ENCODE assay signal across 16 cellular contexts in the genomic region with DNA sequence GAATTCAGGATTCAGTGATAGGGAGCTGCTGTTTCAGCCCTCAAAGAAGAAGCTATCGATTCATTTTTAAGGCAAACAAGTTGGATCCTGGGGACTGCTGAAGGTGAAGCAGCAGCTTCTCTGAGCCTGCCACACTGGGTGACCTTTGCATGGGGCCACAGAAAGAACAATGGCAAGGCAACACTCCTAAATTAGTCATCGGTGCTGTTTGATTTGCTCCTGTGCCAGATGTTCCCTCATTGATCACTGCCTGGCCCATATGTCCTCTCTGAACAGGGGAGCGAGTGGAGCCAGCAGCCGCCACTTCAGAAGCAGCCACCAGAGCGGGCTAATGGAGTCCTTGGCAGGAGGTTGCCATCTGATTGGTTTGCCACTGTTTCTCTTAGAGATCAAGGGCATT.
A peak's percentile ranks its signal among the peaks of the same experiment; 100 is the strongest.
DNase-seq lines count a peak whose midpoint lies in the region; ATAC-seq and TF ChIP-seq lines count a peak whose summit lies in the region.
"Had no signal": no experiment of that assay in that cellular context is flagged by ENCODE, and none has a peak within 500 bp of the region (broad histone marks: within the 10 kb centered on the region; RNA-seq: fewer than 3 reads in every experiment).

No MANE protein-coding gene starts in this region.

- H3K27ac ChIP-seq in mammary epithelial cell (ENCODE audit: insufficient read depth, low read depth, low read length): peak overlapping the region; percentile 99
- H3K27ac ChIP-seq in suprapubic skin: peak overlapping the region; percentile 75
- H3K27ac ChIP-seq in smooth muscle cell (ENCODE audit: low read depth): no peak overlapping the region

- H4K20me1 ChIP-seq in mammary epithelial cell (ENCODE audit: insufficient read depth, low read length): no peaks in the 10 kb centered on the region
- H4K20me1 ChIP-seq in smooth muscle cell (ENCODE audit: low read depth): no peaks in the 10 kb centered on the region

- H3K4me1 ChIP-seq in mammary epithelial cell (ENCODE audit: insufficient read depth, low read length) (peaks cover 68% of the 10 kb centered on the region), suprapubic skin (peaks cover 56% of the 10 kb centered on the region), smooth muscle cell (ENCODE audit: low read depth) (no peaks in the 10 kb centered on the region)
- H3K4me1 ChIP-seq: HAP-1 had no signal

- no peaks in the 10 kb centered on the region for H3K9me3 ChIP-seq in mammary epithelial cell (replicated peaks; ENCODE audit: insufficient read depth, low read length)
- H3K9me3 ChIP-seq in suprapubic skin: no peaks in the 10 kb centered on the region
- H3K9me3 ChIP-seq in smooth muscle cell (replicated peaks; ENCODE audit: low read depth): no peaks in the 10 kb centered on the region
- H3K9me3 ChIP-seq: HAP-1 had no signal

- TF ChIP-seq POLR2A in suprapubic skin (IDR thresholded peaks at IDR 0.05): no peak

- TF ChIP-seq CTCF in mammary epithelial cell (conservative IDR thresholded peaks at IDR 0.05 in 1 of 2, IDR thresholded peaks at IDR 0.05 in 1 of 2; ENCODE audit: extremely low read depth in 1 of 2, insufficient read depth in 1 of 2, low read depth in 1 of 2, low read length in 2 of 2): no peak
- no peak for TF ChIP-seq CTCF in suprapubic skin (IDR thresholded peaks at IDR 0.05)
- no peak for TF ChIP-seq CTCF in smooth muscle cell (IDR thresholded peaks at IDR 0.05; ENCODE audit: borderline replicate concordance, insufficient read depth, poor library complexity, severe bottlenecking)

- no peaks in the 10 kb centered on the region for H3K27me3 ChIP-seq in mammary epithelial cell (ENCODE audit: insufficient read depth, low read length)
- no peaks in the 10 kb centered on the region for H3K27me3 ChIP-seq in suprapubic skin
- H3K27me3 ChIP-seq in smooth muscle cell (ENCODE audit: low read depth): no peaks in the 10 kb centered on the region

- H3K79me2 ChIP-seq in mammary epithelial cell (ENCODE audit: insufficient read depth, low read length) (no peaks in the 10 kb centered on the region), smooth muscle cell (ENCODE audit: low read depth) (no peaks in the 10 kb centered on the region)

- H2AFZ ChIP-seq in mammary epithelial cell (ENCODE audit: low read depth, low read length) (no peak overlapping the region), smooth muscle cell (ENCODE audit: low read depth) (no peak overlapping the region)

- CTCF ChIA-PET in mammary epithelial cell (lab: Charles Lee; ENCODE audit: low non-redundant PET): interaction anchor here (0.8 kb wide), 1 partner anchor 200 kb away, joined by 20 read pairs; no protein-coding TSS in a partner anchor

- H3K4me3 ChIP-seq in mammary epithelial cell (replicated peaks in 1 of 3; ENCODE audit: insufficient read depth in 1 of 3, low read depth in 2 of 3, low read length in 3 of 3) (no peak overlapping the region), suprapubic skin (no peak overlapping the region), smooth muscle cell (no peak overlapping the region)
- H3K4me3 ChIP-seq: HAP-1 had no signal

- H3K4me2 ChIP-seq in mammary epithelial cell (ENCODE audit: insufficient read depth, low read depth, low read length): peak overlapping the region; percentile 18
- H3K4me2 ChIP-seq in smooth muscle cell: no peak overlapping the region

- no peaks in the 10 kb centered on the region for H3F3A ChIP-seq in smooth muscle cell (ENCODE audit: low read depth)

- intact Hi-C loops in mammary epithelial cell (cut with micrococcal nuclease): loop anchor here (5.0 kb wide), 1 partner anchor 115 kb away; no protein-coding TSS in a partner anchor

- no peak for ATAC-seq in GM18517 (IDR thresholded peaks at IDR 0.05; ENCODE audit: unreplicated experiment)

- H3K36me3 ChIP-seq in mammary epithelial cell (ENCODE audit: insufficient read depth, low read length) (no peaks in the 10 kb centered on the region), suprapubic skin (no peaks in the 10 kb centered on the region), smooth muscle cell (ENCODE audit: low read depth) (no peaks in the 10 kb centered on the region)
- H3K36me3 ChIP-seq: HAP-1 had no signal

- DNase-seq in NCI-H146 (lab: John Stamatoyannopoulos, UW): peak; percentile 47
- DNase-seq in NCI-H146 treated with DMSO at 0.1 percent for 48 hours (lab: John Stamatoyannopoulos, UW; ENCODE audit: unreplicated experiment): no peak
- DNase-seq in NCI-H2171 treated with DMSO at 0.1 percent for 48 hours (lab: John Stamatoyannopoulos, UW): peak; percentile 97
- DNase-seq in mammary epithelial cell: peak; percentile 52
- DNase-seq in suprapubic skin (ENCODE audit: low spot score in 2 of 2): no peak
- no peak for DNase-seq in medulla oblongata (ENCODE audit: extremely low spot score)
- no peak for DNase-seq in smooth muscle cell (lab: John Stamatoyannopoulos, UW; ENCODE audit: unreplicated experiment)
- DNase-seq: activated CD4-positive, alpha-beta T cell treated with anti-CD3 and anti-CD28 coated beads, Interleukin-2, amount 50 U/mL, for 48 hours; aorta; dermis blood vessel endothelial cell; mesendoderm; NCI-H774; Right ventricle myocardium superior; stimulated activated naive CD4-positive, alpha-beta T cell treated with Interleukin-2 at 50 U/mL for 16 hours had no signal

- 73% methylated on average over 5 of the region's 5 CpGs for WGBS in mammary epithelial cell (ENCODE audit: low coverage, missing lambda C conversion rate)
- WGBS in suprapubic skin: 72% methylated on average over 5 of the region's 5 CpGs
- WGBS in smooth muscle cell (ENCODE audit: low lambda C conversion rate): 94% methylated on average over 5 of the region's 5 CpGs

- H3K9ac ChIP-seq in mammary epithelial cell (ENCODE audit: insufficient read depth, low read length): peak overlapping the region; percentile 43
- H3K9ac ChIP-seq in smooth muscle cell (ENCODE audit: low read depth): no peak overlapping the region

- dilution Hi-C loops in mammary epithelial cell (cut with HindIII; ENCODE audit: low sequenced_read_pairs): no loop called here

- in situ Hi-C loops in mammary epithelial cell (cut with MboI; ENCODE audit: low sequenced_read_pairs in 2 of 2): loop anchor here in 1 of 2 donors (25.0 kb wide), 1 partner anchor 205 kb away; no protein-coding TSS in a partner anchor

- no TSS peak for BruUV-seq in mammary epithelial cell (replicated peaks; lab: Mats Ljungman, UMichigan)

- no peak for TF ChIP-seq EP300 in suprapubic skin (IDR thresholded peaks at IDR 0.05)

Comparison
In these comparisons a context has a peak if more than half of its experiments do, and no peak if none do; other contexts are left out.
1. DNase-seq: peak in NCI-H146 (single experiment), NCI-H2171 treated with DMSO at 0.1 percent for 48 hours (single experiment) and mammary epithelial cell (single experiment); none in NCI-H146 treated with DMSO at 0.1 percent for 48 hours (single experiment), suprapubic skin (0 of 2), medulla oblongata (single experiment) and smooth muscle cell (single experiment).